ENCODE assay signal across 9 cellular contexts in genomic region chr3:49724586-49724985, GRCh38. TPM values are rescaled to one million over a fixed set of nuclear protein-coding genes. Genes with fewer than 3 reads are reported as not detected.
DNase-seq lines count a peak whose midpoint lies in the region; ATAC-seq and TF ChIP-seq lines count a peak whose summit lies in the region.
"Had no signal": no experiment of that assay in that cellular context is flagged by ENCODE, and none has a peak within 500 bp of the region (broad histone marks: within the 10 kb centered on the region; RNA-seq: fewer than 3 reads in every experiment).

No MANE protein-coding gene starts in this region.

- peak overlapping the region; percentile 99 for H3K4me2 ChIP-seq in skeletal muscle satellite cell (ENCODE audit: low read length)

- H3K4me3 Mint-ChIP-seq in activated CD8-positive, alpha-beta T cell treated with anti-CD3 and anti-CD28 coated beads, Interleukin-2, amount 10 ng/mL, durations not matched to agents 7 days and 5 days, result peak overlapping the region; percentile 95

- peak overlapping the region; percentile 98 for H3K9ac ChIP-seq in skeletal muscle satellite cell (ENCODE audit: low read depth, low read length)

- intact Hi-C loops in heart right ventricle (cut with DNase I), result loop anchor here in 2 of 10 donors (5.0 to 10.0 kb wide), 2 partner anchors 63 to 180 kb away; partner anchors contain the start of genes IP6K1 (in 1 of the 2) and MST1R (in 1 of the 2)

- H3K36me3 Mint-ChIP-seq in activated CD8-positive, alpha-beta T cell treated with anti-CD3 and anti-CD28 coated beads, Interleukin-2, amount 10 ng/mL, durations not matched to agents 7 days and 5 days (ENCODE audit: low read depth), result peaks cover 43% of the 10 kb centered on the region

- peak overlapping the region; percentile 98 for H3K27ac Mint-ChIP-seq in activated CD8-positive, alpha-beta T cell treated with anti-CD3 and anti-CD28 coated beads, Interleukin-2, amount 10 ng/mL, durations not matched to agents 7 days and 5 days

- WGBS in heart right ventricle, 2 donors, result 16 to 28% methylated on average over 6 of the region's 6 CpGs

- H3K4me1 Mint-ChIP-seq in activated CD8-positive, alpha-beta T cell treated with anti-CD3 and anti-CD28 coated beads, Interleukin-2, amount 10 ng/mL, durations not matched to agents 7 days and 5 days (ENCODE audit: low read depth), result peaks cover 28% of the 10 kb centered on the region

- H3K36me3 ChIP-seq in heart right ventricle, result peaks cover 0 to 73% (median 18%) of the 10 kb centered on the region in 9 donors
- peaks cover 61% of the 10 kb centered on the region for H3K36me3 ChIP-seq in skeletal muscle satellite cell (ENCODE audit: insufficient read depth, low read length)

- CTCF ChIA-PET in activated CD8-positive, alpha-beta T cell treated with anti-CD3 and anti-CD28 coated beads, Interleukin-2, amount 10 ng/mL, durations not matched to agents 7 days and 5 days (lab: Charles Lee), result interaction anchor here (1.7 to 2.7 kb wide), 2 partner anchors 23 to 115 kb away, joined by 4 to 6 read pairs; no protein-coding TSS in a partner anchor

- no peaks in the 10 kb centered on the region for H3K9me3 Mint-ChIP-seq in activated CD8-positive, alpha-beta T cell treated with anti-CD3 and anti-CD28 coated beads, Interleukin-2, amount 10 ng/mL, durations not matched to agents 7 days and 5 days (ENCODE audit: insufficient read depth)

- no peaks in the 10 kb centered on the region for H3K9me3 ChIP-seq in heart right ventricle
- no peaks in the 10 kb centered on the region for H3K9me3 ChIP-seq in skeletal muscle satellite cell (replicated peaks; ENCODE audit: low read length)

- DNase-seq in activated CD4-positive, CD25-positive, alpha-beta regulatory T cell treated with anti-CD3 and anti-CD28 coated beads, Interleukin-2, amount 50 U/mL, for 72 hours, result peak; percentile 45
- no peak for DNase-seq in activated CD4-positive, CD25-positive, alpha-beta regulatory T cell (lab: John Stamatoyannopoulos, UW)
- DNase-seq in activated CD8-positive, alpha-beta T cell treated with anti-CD3 and anti-CD28 coated beads, Interleukin-2, amount 10 ng/mL, durations not matched to agents 7 days and 5 days, result peak; percentile 38
- DNase-seq in heart right ventricle (no peak), NCI-H2107 (lab: John Stamatoyannopoulos, UW) (no peak), SKM-1 (lab: John Stamatoyannopoulos, UW; ENCODE audit: unreplicated experiment) (no peak)

- ATAC-seq in activated CD8-positive, alpha-beta T cell treated with anti-CD3 and anti-CD28 coated beads, Interleukin-2, amount 10 ng/mL, durations not matched to agents 7 days and 5 days, result no peak
- ATAC-seq in heart right ventricle, result no peak
- no peak for ATAC-seq in GM18873 (IDR thresholded peaks at IDR 0.05; ENCODE audit: low FRiP score, unreplicated experiment)

- H3K4me1 ChIP-seq in heart right ventricle (peaks cover 10 to 37% (median 26%) of the 10 kb centered on the region in 9 donors), skeletal muscle satellite cell (ENCODE audit: control insufficient read depth, insufficient read depth, low read length) (peaks cover 23% of the 10 kb centered on the region)

- no peaks in the 10 kb centered on the region for H3K27me3 Mint-ChIP-seq in activated CD8-positive, alpha-beta T cell treated with anti-CD3 and anti-CD28 coated beads, Interleukin-2, amount 10 ng/mL, durations not matched to agents 7 days and 5 days (ENCODE audit: low read depth)

- H3K27ac ChIP-seq in heart right ventricle, result peak overlapping the region; percentile 53 to 98 (median 93)

- POLR2A ChIA-PET in activated CD8-positive, alpha-beta T cell treated with anti-CD3 and anti-CD28 coated beads, Interleukin-2, amount 10 ng/mL, durations not matched to agents 7 days and 5 days (lab: Charles Lee), result interaction anchor here (1.0 to 2.6 kb wide), 4 partner anchors 11 to 365 kb away, joined by 3 to 13 read pairs (median 4); partner anchors contain the start of gene IP6K1

- TF ChIP-seq CTCF in heart right ventricle (IDR thresholded peaks at IDR 0.05), result no peak

- H3K27me3 ChIP-seq in heart right ventricle (no peaks in the 10 kb centered on the region), skeletal muscle satellite cell (ENCODE audit: control insufficient read depth, insufficient read depth, low read length) (no peaks in the 10 kb centered on the region)

- peak overlapping the region in 9 of 10 donors; percentile 68 to 100 (median 95) for H3K4me3 ChIP-seq in heart right ventricle
- H3K4me3 ChIP-seq in skeletal muscle satellite cell (ENCODE audit: low read length), result peak overlapping the region; percentile 80

RNA-seq across cellular contexts. Expression of gene GMPPB, which starts 0.8 kb away (rescaled TPM):
- total RNA-seq in activated CD8-positive, alpha-beta T cell treated with anti-CD3 and anti-CD28 coated beads, Interleukin-2, amount 10 ng/mL, durations not matched to agents 7 days and 5 days, result 10 to 100 TPM; 50.4 to 53.0 TPM
- 10 to 100 TPM in 8 of 10 donors, 1 to 10 TPM in 2; 9.6 to 30.4 (median 12.9) TPM for total RNA-seq in heart right ventricle
- polyA plus RNA-seq in heart right ventricle, result 10 to 100 TPM in 1 of 2 donors, 1 to 10 TPM in 1; 8.7 to 48.8 TPM
- 28.1 and 38.4 TPM in 2 replicates for total RNA-seq in skeletal muscle satellite cell (2012; rRNA removed)

RNA-seq across cellular contexts. Expression of gene AMIGO3, which starts 5.1 kb away (rescaled TPM):
- 1 to 10 TPM in 1 of 2 experiments, under 1 TPM in 1; 0.95 to 2.0 TPM for total RNA-seq in activated CD8-positive, alpha-beta T cell treated with anti-CD3 and anti-CD28 coated beads, Interleukin-2, amount 10 ng/mL, durations not matched to agents 7 days and 5 days
- total RNA-seq in heart right ventricle, result under 1 TPM in 2 of 10 donors, not detected in 8; 0.09 to 0.15 TPM
- polyA plus RNA-seq in heart right ventricle, result 1 to 10 TPM; 1.8 to 2.1 TPM
- 0.25 and 2.0 TPM in 2 replicates for total RNA-seq in skeletal muscle satellite cell (2012; rRNA removed)
- total RNA-seq: dermis microvascular lymphatic vessel endothelial cell had no signal

RNA-seq across cellular contexts. Expression of gene RNF123, which starts 35.2 kb away (rescaled TPM):
- total RNA-seq in activated CD8-positive, alpha-beta T cell treated with anti-CD3 and anti-CD28 coated beads, Interleukin-2, amount 10 ng/mL, durations not matched to agents 7 days and 5 days, result 10 to 100 TPM; 36.3 to 45.8 TPM
- 10 to 100 TPM; 41.5 to 61.8 (median 51.4) TPM for total RNA-seq in heart right ventricle
- polyA plus RNA-seq in heart right ventricle, result 10 to 100 TPM; 23.6 to 30.8 TPM
- total RNA-seq in skeletal muscle satellite cell (2012; rRNA removed), result 20.1 and 28.1 TPM in 2 replicates

RNA-seq across cellular contexts. Expression of gene MST1, which starts 35.3 kb away (rescaled TPM):
- total RNA-seq in activated CD8-positive, alpha-beta T cell treated with anti-CD3 and anti-CD28 coated beads, Interleukin-2, amount 10 ng/mL, durations not matched to agents 7 days and 5 days, result 1 to 10 TPM; 3.8 to 4.7 TPM
- total RNA-seq in heart right ventricle, result 1 to 10 TPM; 2.3 to 5.1 (median 3.8) TPM
- 10 to 100 TPM in 1 of 2 donors, 1 to 10 TPM in 1; 3.3 to 16.0 TPM for polyA plus RNA-seq in heart right ventricle
- 4.4 and 5.6 TPM in 2 replicates for total RNA-seq in skeletal muscle satellite cell (2012; rRNA removed)

RNA-seq across cellular contexts. Expression of gene APEH, which starts 50.4 kb away (rescaled TPM):
- 100 to 1,000 TPM; 179 to 192 TPM for total RNA-seq in activated CD8-positive, alpha-beta T cell treated with anti-CD3 and anti-CD28 coated beads, Interleukin-2, amount 10 ng/mL, durations not matched to agents 7 days and 5 days
- total RNA-seq in heart right ventricle, result 100 to 1,000 TPM; 101 to 140 (median 110) TPM
- polyA plus RNA-seq in heart right ventricle, result 10 to 100 TPM; 18.2 to 65.7 TPM
- total RNA-seq in skeletal muscle satellite cell (2012; rRNA removed), result 102 and 126 TPM in 2 replicates

Comparison
In these comparisons a context has a peak if more than half of its experiments do, and no peak if none do; other contexts are left out.
1. DNase-seq: peak in activated CD4-positive, CD25-positive, alpha-beta regulatory T cell treated with anti-CD3 and anti-CD28 coated beads, Interleukin-2, amount 50 U/mL, for 72 hours (single experiment) and activated CD8-positive, alpha-beta T cell treated with anti-CD3 and anti-CD28 coated beads, Interleukin-2, amount 10 ng/mL, durations not matched to agents 7 days and 5 days (single experiment); none in activated CD4-positive, CD25-positive, alpha-beta regulatory T cell (0 of 4), heart right ventricle (0 of 2), NCI-H2107 (single experiment) and SKM-1 (single experiment).